8 cellular contexts compared by ENCODE assay signal in the genomic region with DNA sequence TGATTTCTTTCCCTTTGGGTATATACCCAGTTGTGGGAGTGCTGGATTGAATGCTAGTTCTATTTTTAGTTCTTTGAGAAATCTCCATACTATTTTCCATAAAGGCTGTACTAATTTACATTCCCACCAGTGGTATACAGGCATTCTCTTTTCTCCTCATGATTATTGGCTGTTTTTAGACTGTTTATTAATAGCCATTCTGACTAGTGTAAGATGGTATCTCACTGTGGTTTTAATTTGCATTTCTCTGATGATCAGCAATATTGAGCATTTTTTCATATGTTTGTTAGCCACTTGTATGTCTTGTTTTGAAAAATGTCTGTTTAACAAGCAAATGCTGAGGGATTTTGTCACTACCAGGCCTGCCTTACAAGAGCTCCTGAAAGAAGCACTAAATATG.
DNase-seq lines count a peak whose midpoint lies in the region; ATAC-seq and TF ChIP-seq lines count a peak whose summit lies in the region.
"Not testable (repeated sequence)": the region's sequence is repeated elsewhere in the genome, so short reads cannot be mapped to it uniquely, and the experiment has no call there.

No MANE protein-coding gene starts in this region.

- H3F3A ChIP-seq in MM.1S (ENCODE audit: insufficient read depth, low read length) = peaks cover 20% of the 10 kb centered on the region

- H2AFZ ChIP-seq in MM.1S (ENCODE audit: low read length) = not testable (repeated sequence)

- H3K27ac ChIP-seq in MM.1S (ENCODE audit: low read length) = peak overlapping the region; percentile 70; the same call in 1 of the 2 replicates
- 0 out of 2 replicates have a peak overlapping the region, but pooled peaks have one; percentile 23 for H3K27ac ChIP-seq in SK-N-MC

- not testable (repeated sequence) for H3K36me3 ChIP-seq in MM.1S (replicated peaks; ENCODE audit: insufficient read depth, low read length); SK-N-MC (ENCODE audit: insufficient read depth, low read length)

- peak; percentile 61 for ATAC-seq in GM18498 (IDR thresholded peaks at IDR 0.05; ENCODE audit: unreplicated experiment)
- ATAC-seq in GM18867 (IDR thresholded peaks at IDR 0.05; ENCODE audit: unreplicated experiment) = peak; percentile 59
- ATAC-seq in GM21390 (IDR thresholded peaks at IDR 0.05; ENCODE audit: unreplicated experiment) = peak; percentile 49
- peak; percentile 58 for ATAC-seq in HG02678 (IDR thresholded peaks at IDR 0.05; ENCODE audit: unreplicated experiment)
- peak; percentile 48 for ATAC-seq in HG03045 (IDR thresholded peaks at IDR 0.05; ENCODE audit: unreplicated experiment)

- TF ChIP-seq CTCF in AG10803 (conservative IDR thresholded peaks at IDR 0.05; ENCODE audit: low read length); MM.1S (IDR thresholded peaks at IDR 0.05; ENCODE audit: low read length): not testable (repeated sequence)

- not testable (repeated sequence) for H3K9me2 ChIP-seq in MM.1S (replicated peaks; ENCODE audit: insufficient read depth, low read length)

- DNase-seq in AG10803 (ENCODE audit: low read depth) (peak; percentile 18), MM.1S (peak; percentile 51), SK-N-MC (ENCODE audit: low read depth, low spot score) (peak; percentile 5)

- not testable (repeated sequence) for H3K27me3 ChIP-seq in MM.1S (replicated peaks; ENCODE audit: insufficient read depth, low read length)

- peak overlapping the region; percentile 59 for H3K4me2 ChIP-seq in MM.1S (ENCODE audit: low read depth, low read length)

- H3K4me1 ChIP-seq in MM.1S (ENCODE audit: low read length) = peaks cover 37% of the 10 kb centered on the region

- not testable (repeated sequence) for H3K9ac ChIP-seq in MM.1S (ENCODE audit: low read length); SK-N-MC (ENCODE audit: insufficient read length)

- not testable (repeated sequence) for H3K79me2 ChIP-seq in MM.1S (ENCODE audit: low read length)

- H4K20me1 ChIP-seq in MM.1S (ENCODE audit: insufficient read depth, low read length) = not testable (repeated sequence)

- not testable (repeated sequence) for H3K4me3 ChIP-seq in AG10803 (ENCODE audit: low read length); MM.1S (ENCODE audit: low read length); SK-N-MC

- H3K9me3 ChIP-seq in MM.1S (replicated peaks; ENCODE audit: insufficient read depth, low read length); SK-N-MC (ENCODE audit: low read depth, low read length): not testable (repeated sequence)
